In the genomic region with DNA sequence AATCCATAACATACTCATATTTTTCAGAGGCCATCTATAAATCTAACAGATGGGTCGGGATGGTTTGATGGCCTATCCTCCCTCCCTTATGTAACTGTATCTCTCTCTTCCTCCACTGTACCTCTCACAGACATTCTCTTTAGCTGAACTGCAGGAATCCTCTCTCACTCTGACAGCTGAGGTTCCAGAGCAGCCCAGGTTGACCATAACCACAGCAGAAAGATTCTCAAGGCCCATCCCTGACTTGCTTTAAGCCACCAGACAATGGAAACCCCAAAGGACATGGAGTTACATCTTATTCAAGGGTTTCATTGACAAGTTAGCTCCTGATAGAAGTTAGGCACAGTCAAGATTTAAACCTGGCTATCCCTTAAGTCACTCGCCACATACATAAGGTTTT, we compare ENCODE assay signal across 20 cellular contexts.
A peak's percentile ranks its signal among the peaks of the same experiment; 100 is the strongest.
DNase-seq lines count a peak whose midpoint lies in the region; TF ChIP-seq lines count a peak whose summit lies in the region.
"Had no signal": no experiment of that assay in that cellular context is flagged by ENCODE, and none has a peak within 500 bp of the region (broad histone marks: within the 10 kb centered on the region; RNA-seq: fewer than 3 reads in every experiment).

No MANE protein-coding gene starts in this region.

- no peak for TF ChIP-seq EP300 in esophagus muscularis mucosa (IDR thresholded peaks at IDR 0.05)

- WGBS in esophagus muscularis mucosa: 87% methylated on average over 2 of the region's 2 CpGs

- TF ChIP-seq CTCF in chondrocyte (IDR thresholded peaks at IDR 0.05) (no peak), neural progenitor cell (IDR thresholded peaks at IDR 0.05) (no peak), esophagus muscularis mucosa (IDR thresholded peaks at IDR 0.05) (no peak)

- H3K4me3 Mint-ChIP-seq in activated T-cell treated with anti-CD3 and anti-CD28 coated beads, Interleukin-2, amount 50 U/mL, for 24 hours: no peak overlapping the region
- no peak overlapping the region for H3K4me3 Mint-ChIP-seq in chondrocyte (ENCODE audit: unreplicated experiment)
- no peak overlapping the region for H3K4me3 Mint-ChIP-seq in neural progenitor cell
- no peak overlapping the region for H3K4me3 Mint-ChIP-seq in T-helper 2 cell treated with Interferon-gamma antibody and Interleukin-4, amounts not matched to agents 5 μg/mL and 100 μg/mL, for 36 hours
- H3K4me3 Mint-ChIP-seq: stimulated activated naive CD8-positive, alpha-beta T cell treated with anti-CD3 and anti-CD28 coated beads, Interleukin-15, amount 100 ng/mL, for 72 hours had no signal

- H3K9ac ChIP-seq in neural progenitor cell: no peak overlapping the region

- H3K9me3 ChIP-seq in neural progenitor cell (ENCODE audit: low read depth) (no peaks in the 10 kb centered on the region), esophagus muscularis mucosa (no peaks in the 10 kb centered on the region)
- H3K9me3 ChIP-seq: A549, body of pancreas, heart left ventricle, upper lobe of right lung had no signal

- H3K27me3 Mint-ChIP-seq in activated T-cell treated with anti-CD3 and anti-CD28 coated beads, Interleukin-2, amount 50 U/mL, for 24 hours: no peaks in the 10 kb centered on the region
- H3K27me3 Mint-ChIP-seq in chondrocyte (ENCODE audit: low read depth): no peaks in the 10 kb centered on the region
- no peaks in the 10 kb centered on the region for H3K27me3 Mint-ChIP-seq in neural progenitor cell (ENCODE audit: insufficient read depth, low read depth)
- H3K27me3 Mint-ChIP-seq in T-helper 2 cell treated with Interferon-gamma antibody and Interleukin-4, amounts not matched to agents 5 μg/mL and 100 μg/mL, for 36 hours (ENCODE audit: low read depth): no peaks in the 10 kb centered on the region
- H3K27me3 Mint-ChIP-seq: stimulated activated naive CD8-positive, alpha-beta T cell treated with anti-CD3 and anti-CD28 coated beads, Interleukin-15, amount 100 ng/mL, for 72 hours had no signal

- H3K36me3 Mint-ChIP-seq in activated T-cell treated with anti-CD3 and anti-CD28 coated beads, Interleukin-2, amount 50 U/mL, for 24 hours (ENCODE audit: low read depth): peaks cover 79% of the 10 kb centered on the region
- H3K36me3 Mint-ChIP-seq in chondrocyte (ENCODE audit: low read depth): peaks cover 29% of the 10 kb centered on the region
- H3K36me3 Mint-ChIP-seq in neural progenitor cell: peaks cover 36% of the 10 kb centered on the region
- H3K36me3 Mint-ChIP-seq in T-helper 2 cell treated with Interferon-gamma antibody and Interleukin-4, amounts not matched to agents 5 μg/mL and 100 μg/mL, for 36 hours (ENCODE audit: low read depth): peaks cover 40% of the 10 kb centered on the region

- H3K4me3 ChIP-seq in neural progenitor cell: no peak overlapping the region
- no peak overlapping the region for H3K4me3 ChIP-seq in esophagus muscularis mucosa
- H3K4me3 ChIP-seq: A549, body of pancreas, heart left ventricle, lung, upper lobe of right lung had no signal

- no peaks in the 10 kb centered on the region for H3K4me1 ChIP-seq in neural progenitor cell
- peaks cover 0 to 21% (median 12%) of the 10 kb centered on the region in 4 donors for H3K4me1 ChIP-seq in esophagus muscularis mucosa
- H3K4me1 ChIP-seq: A549 had no signal

- H3K4me2 ChIP-seq in neural progenitor cell: no peak overlapping the region
- H3K4me2 ChIP-seq: A549 had no signal

- no peak overlapping the region for H2AFZ ChIP-seq in neural progenitor cell (replicated peaks)

- no peak for DNase-seq in activated T-cell treated with anti-CD3 and anti-CD28 coated beads, Interleukin-2, amount 50 U/mL, for 24 hours
- no peak for DNase-seq in activated T-cell treated with anti-CD3 and anti-CD28 coated beads, Interleukin-2, amount 50 U/mL, for 48 hours
- DNase-seq in NCI-H2171 (lab: John Stamatoyannopoulos, UW) (peak; percentile 64), chondrocyte (ENCODE audit: low spot score) (no peak), neural progenitor cell (ENCODE audit: low spot score) (no peak), esophagus muscularis mucosa (ENCODE audit: extremely low spot score) (no peak), NCI-H1105 (lab: John Stamatoyannopoulos, UW) (no peak)
- no peak for DNase-seq in T-helper 2 cell treated with Interferon-gamma antibody and Interleukin-4, amounts not matched to agents 5 μg/mL and 100 μg/mL, for 36 hours (ENCODE audit: low spot score)
- DNase-seq: activated gamma-delta T cell treated with Interleukin-2 at 50 U/mL for 16 hours; body of pancreas; DND-41; heart left ventricle; NCI-H1105 treated with DMSO at 0.1 percent for 48 hours; NCI-H774; retina; stimulated activated CD4-positive, alpha-beta T cell treated with anti-CD3 and anti-CD28 coated beads, Interleukin-15, amount 100 ng/mL, for 24 hours; stimulated activated naive CD8-positive, alpha-beta T cell treated with anti-CD3 and anti-CD28 coated beads, Interleukin-15, amount 100 ng/mL, for 72 hours; upper lobe of right lung had no signal

- intact Hi-C loops in esophagus muscularis mucosa (cut with DNase I): no loop called here

- no peak for TF ChIP-seq POLR2A in esophagus muscularis mucosa (IDR thresholded peaks at IDR 0.05; ENCODE audit: low read depth)

- H3K27me3 ChIP-seq in neural progenitor cell: no peaks in the 10 kb centered on the region
- H3K27me3 ChIP-seq in esophagus muscularis mucosa: no peaks in the 10 kb centered on the region
- H3K27me3 ChIP-seq: body of pancreas, heart left ventricle, upper lobe of right lung had no signal

- peak overlapping the region; percentile 23 for H3K27ac ChIP-seq in neural progenitor cell
- no peak overlapping the region for H3K27ac ChIP-seq in esophagus muscularis mucosa (replicated peaks in 1 of 4)
- H3K27ac ChIP-seq: A549, body of pancreas, heart left ventricle, upper lobe of right lung had no signal

- no peaks in the 10 kb centered on the region for H3K9me3 Mint-ChIP-seq in activated T-cell treated with anti-CD3 and anti-CD28 coated beads, Interleukin-2, amount 50 U/mL, for 24 hours
- no peaks in the 10 kb centered on the region for H3K9me3 Mint-ChIP-seq in chondrocyte (ENCODE audit: low read depth)
- no peaks in the 10 kb centered on the region for H3K9me3 Mint-ChIP-seq in neural progenitor cell
- no peaks in the 10 kb centered on the region for H3K9me3 Mint-ChIP-seq in T-helper 2 cell treated with Interferon-gamma antibody and Interleukin-4, amounts not matched to agents 5 μg/mL and 100 μg/mL, for 36 hours
- H3K9me3 Mint-ChIP-seq: stimulated activated naive CD8-positive, alpha-beta T cell treated with anti-CD3 and anti-CD28 coated beads, Interleukin-15, amount 100 ng/mL, for 72 hours had no signal

- H3K4me1 Mint-ChIP-seq in activated T-cell treated with anti-CD3 and anti-CD28 coated beads, Interleukin-2, amount 50 U/mL, for 24 hours (ENCODE audit: low read depth): no peaks in the 10 kb centered on the region
- H3K4me1 Mint-ChIP-seq in chondrocyte (ENCODE audit: low read depth) (peaks cover 18% of the 10 kb centered on the region), neural progenitor cell (no peaks in the 10 kb centered on the region)
- peaks cover 3% of the 10 kb centered on the region for H3K4me1 Mint-ChIP-seq in T-helper 2 cell treated with Interferon-gamma antibody and Interleukin-4, amounts not matched to agents 5 μg/mL and 100 μg/mL, for 36 hours (ENCODE audit: low read depth)
- H3K4me1 Mint-ChIP-seq: stimulated activated naive CD8-positive, alpha-beta T cell treated with anti-CD3 and anti-CD28 coated beads, Interleukin-15, amount 100 ng/mL, for 72 hours had no signal

- H3K36me3 ChIP-seq in neural progenitor cell: peaks cover 7% of the 10 kb centered on the region
- H3K36me3 ChIP-seq in esophagus muscularis mucosa: peaks cover 48 to 95% (median 87%) of the 10 kb centered on the region in 4 donors

- H3K27ac Mint-ChIP-seq in activated T-cell treated with anti-CD3 and anti-CD28 coated beads, Interleukin-2, amount 50 U/mL, for 24 hours: peak overlapping the region; percentile 74
- H3K27ac Mint-ChIP-seq in chondrocyte (ENCODE audit: unreplicated experiment) (peak overlapping the region; percentile 1), neural progenitor cell (no peak overlapping the region)
- no peak overlapping the region for H3K27ac Mint-ChIP-seq in T-helper 2 cell treated with Interferon-gamma antibody and Interleukin-4, amounts not matched to agents 5 μg/mL and 100 μg/mL, for 36 hours

- peaks cover 83% of the 10 kb centered on the region for H3K79me2 ChIP-seq in neural progenitor cell (ENCODE audit: low read depth)

- H4K20me1 ChIP-seq in neural progenitor cell (ENCODE audit: low read depth): peaks cover 21% of the 10 kb centered on the region

- peaks cover under 1% of the 10 kb centered on the region for H3F3A ChIP-seq in neural progenitor cell (ENCODE audit: low read depth)

Comparison
In these comparisons a context has a peak if more than half of its experiments do, and no peak if none do; other contexts are left out.
1. H3K27ac Mint-ChIP-seq: peak in activated T-cell treated with anti-CD3 and anti-CD28 coated beads, Interleukin-2, amount 50 U/mL, for 24 hours (single experiment) and chondrocyte (single experiment); none in neural progenitor cell (single experiment) and T-helper 2 cell treated with Interferon-gamma antibody and Interleukin-4, amounts not matched to agents 5 μg/mL and 100 μg/mL, for 36 hours (single experiment).